ENCODE assay signal across 1 cellular context in genomic region chr6:138371720-138372119, GRCh38.
TF ChIP-seq lines count a peak whose summit lies in the region.

No MANE protein-coding gene starts in this region.

TF ChIP-seq in SK-N-SH treated with all-trans-retinoic acid at 6 μM for 48 hours, 23 proteins besides CTCF, POLR2A, EP300 and RAD21 (continued from another document):
- TF ChIP-seq TOX (CRISPR knock-in tag; IDR thresholded peaks at IDR 0.05; ENCODE audit: borderline replicate concordance) (no peak), ZNF565 (CRISPR knock-in tag; conservative IDR thresholded peaks at IDR 0.05; ENCODE audit: low read depth) (no peak), SNAI2 (CRISPR knock-in tag; IDR thresholded peaks at IDR 0.05) (0 out of 2 replicates have a peak, but pooled peaks have one; percentile 31), CSDC2 (CRISPR knock-in tag; IDR thresholded peaks at IDR 0.05) (no peak)
TF ChIP-seq in SK-N-SH treated with all-trans-retinoic acid at 6 μM for 48 hours: peak in this region for 11.
